In genomic region chr5:106374956-106375355, GRCh38 we compare ENCODE assay signal across 32 cellular contexts.
"Had no signal": no experiment of that assay in that cellular context is flagged by ENCODE, and none has a peak within 500 bp of the region (broad histone marks: within the 10 kb centered on the region; RNA-seq: fewer than 3 reads in every experiment).

No MANE protein-coding gene starts in this region.

- H3K4me1 ChIP-seq: adrenal gland, body of pancreas, colonic mucosa, parathyroid adenoma, psoas muscle, sigmoid colon, vagina had no signal

- H3K9ac ChIP-seq: parathyroid adenoma had no signal

- H3K9me3 ChIP-seq: adrenal gland, body of pancreas, colonic mucosa, sigmoid colon, vagina had no signal

- ATAC-seq: activated CD4-positive, CD25-positive, alpha-beta regulatory T cell treated with anti-CD3 and anti-CD28 coated beads, Interleukin-2, amount 50 U/mL, for 24 hours; body of pancreas; naive thymus-derived CD4-positive, alpha-beta T cell; psoas muscle; stimulated activated effector memory CD8-positive, alpha-beta T cell treated with anti-CD3 and anti-CD28 coated beads, Interleukin-12 subunit alpha, Interleukin-12 subunit beta, amount 100 ng/mL, for 72 hours had no signal

- H3K4me3 ChIP-seq: adrenal gland, body of pancreas, cardiac muscle cell, colonic mucosa, psoas muscle, sigmoid colon, vagina had no signal

- FAIRE-seq: endometrium, small intestine, TTC549 had no signal

- H3K27me3 ChIP-seq: adrenal gland, body of pancreas, cardiac muscle cell, colonic mucosa, sigmoid colon, vagina had no signal

- H2AFZ ChIP-seq: parathyroid adenoma had no signal

- H3K27ac ChIP-seq: adrenal gland, body of pancreas, cardiac muscle cell, colonic mucosa, parathyroid adenoma, psoas muscle, sigmoid colon, vagina, WERI-Rb-1 had no signal

- H3K36me3 ChIP-seq: adrenal gland, cardiac muscle cell, colonic mucosa, sigmoid colon, vagina, WERI-Rb-1 had no signal

- H3K79me2 ChIP-seq: parathyroid adenoma had no signal

- DNase-seq: activated CD4-positive, alpha-beta memory T cell treated with anti-CD3 and anti-CD28 coated beads for 36 hours; activated CD4-positive, alpha-beta T cell treated with anti-CD3 and anti-CD28 coated beads for 48 hours; activated CD8-positive, alpha-beta memory T cell treated with anti-CD3 and anti-CD28 coated beads, Interleukin-2, amount 50 U/mL, for 4 hours; activated effector memory CD4-positive, alpha-beta T cell treated with anti-CD3 and anti-CD28 coated beads, Interleukin-2, amount 50 U/mL, for 16 hours; activated naive CD4-positive, alpha-beta T cell treated with anti-CD3 and anti-CD28 coated beads for 36 hours; activated naive CD8-positive, alpha-beta T cell treated with anti-CD3 and anti-CD28 coated beads for 36 hours; activated T-cell treated with anti-CD3 and anti-CD28 coated beads, Interleukin-2, amount 50 U/mL, for 1 hour; adrenal gland; aorta; body of pancreas; cerebellar nuclear complex; colonic mucosa; effector CD8-positive, alpha-beta T cell; head of caudate nucleus; hypothalamus; immature natural killer cell; midbrain; naive thymus-derived CD4-positive, alpha-beta T cell; psoas muscle; sigmoid colon; small intestine; stimulated activated CD4-positive, alpha-beta T cell treated with anti-CD3 and anti-CD28 coated beads, Interleukin-4, amount 100 ng/mL, for 24 hours; substantia nigra; T-helper 9 cell; WERI-Rb-1 had no signal
